In the genomic region with DNA sequence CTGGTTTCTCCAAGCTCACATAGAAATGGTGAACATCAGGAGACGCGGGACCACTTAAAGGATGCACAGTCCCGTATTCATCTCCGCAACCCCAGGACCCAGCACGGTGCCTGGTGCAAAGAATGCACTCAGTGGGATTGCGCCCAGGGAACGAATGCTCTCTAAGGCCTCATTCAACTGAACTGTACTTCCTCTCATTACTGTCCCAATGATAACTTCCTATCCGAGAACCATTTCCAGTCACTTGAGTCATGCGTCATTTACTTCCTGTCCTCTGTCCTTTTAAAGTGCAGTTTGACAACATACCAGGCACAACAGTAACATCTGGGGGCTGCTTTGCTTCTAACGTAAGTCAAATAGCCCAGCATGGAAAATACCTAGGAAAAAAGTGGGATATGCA, we compare ENCODE assay signal across 1 cellular context.
TF ChIP-seq lines count a peak whose summit lies in the region.

No MANE protein-coding gene starts in this region.

TF ChIP-seq in K562, 482 proteins besides CTCF, POLR2A, EP300 and RAD21 (continued from another document):
- TF ChIP-seq, protein P1, sequence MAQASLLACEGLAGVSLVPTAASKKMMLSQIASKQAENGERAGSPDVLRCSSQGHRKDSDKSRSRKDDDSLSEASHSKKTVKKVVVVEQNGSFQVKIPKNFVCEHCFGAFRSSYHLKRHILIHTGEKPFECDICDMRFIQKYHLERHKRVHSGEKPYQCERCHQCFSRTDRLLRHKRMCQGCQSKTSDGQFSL (CRISPR knock-in tag; IDR thresholded peaks at IDR 0.05): no peak
- TF ChIP-seq, protein P1 (tag; IDR thresholded peaks at IDR 0.05): no peak
- TF ChIP-seq ZNF134 (CRISPR knock-in tag; conservative IDR thresholded peaks at IDR 0.05) (no peak), ZKSCAN1 (IDR thresholded peaks at IDR 0.05; ENCODE audit: low read depth, low read length) (no peak), ZKSCAN3 (CRISPR knock-in tag; IDR thresholded peaks at IDR 0.05) (no peak), ZNF24 (IDR thresholded peaks at IDR 0.05) (peak; percentile 68; the same call in 1 of the 2 replicates), PPARD (CRISPR knock-in tag; IDR thresholded peaks at IDR 0.05) (no peak), SPI1 (IDR thresholded peaks at IDR 0.05; ENCODE audit: borderline replicate concordance, low read depth, low read length) (peak; percentile 52; the same call in 1 of the 2 replicates), RBM25 (IDR thresholded peaks at IDR 0.05; ENCODE audit: low read depth, low read length, severe bottlenecking) (no peak), TBP (optimal IDR thresholded peaks at IDR 0.05; ENCODE audit: low read depth, low read length) (no peak)
- TF ChIP-seq, protein P2, sequence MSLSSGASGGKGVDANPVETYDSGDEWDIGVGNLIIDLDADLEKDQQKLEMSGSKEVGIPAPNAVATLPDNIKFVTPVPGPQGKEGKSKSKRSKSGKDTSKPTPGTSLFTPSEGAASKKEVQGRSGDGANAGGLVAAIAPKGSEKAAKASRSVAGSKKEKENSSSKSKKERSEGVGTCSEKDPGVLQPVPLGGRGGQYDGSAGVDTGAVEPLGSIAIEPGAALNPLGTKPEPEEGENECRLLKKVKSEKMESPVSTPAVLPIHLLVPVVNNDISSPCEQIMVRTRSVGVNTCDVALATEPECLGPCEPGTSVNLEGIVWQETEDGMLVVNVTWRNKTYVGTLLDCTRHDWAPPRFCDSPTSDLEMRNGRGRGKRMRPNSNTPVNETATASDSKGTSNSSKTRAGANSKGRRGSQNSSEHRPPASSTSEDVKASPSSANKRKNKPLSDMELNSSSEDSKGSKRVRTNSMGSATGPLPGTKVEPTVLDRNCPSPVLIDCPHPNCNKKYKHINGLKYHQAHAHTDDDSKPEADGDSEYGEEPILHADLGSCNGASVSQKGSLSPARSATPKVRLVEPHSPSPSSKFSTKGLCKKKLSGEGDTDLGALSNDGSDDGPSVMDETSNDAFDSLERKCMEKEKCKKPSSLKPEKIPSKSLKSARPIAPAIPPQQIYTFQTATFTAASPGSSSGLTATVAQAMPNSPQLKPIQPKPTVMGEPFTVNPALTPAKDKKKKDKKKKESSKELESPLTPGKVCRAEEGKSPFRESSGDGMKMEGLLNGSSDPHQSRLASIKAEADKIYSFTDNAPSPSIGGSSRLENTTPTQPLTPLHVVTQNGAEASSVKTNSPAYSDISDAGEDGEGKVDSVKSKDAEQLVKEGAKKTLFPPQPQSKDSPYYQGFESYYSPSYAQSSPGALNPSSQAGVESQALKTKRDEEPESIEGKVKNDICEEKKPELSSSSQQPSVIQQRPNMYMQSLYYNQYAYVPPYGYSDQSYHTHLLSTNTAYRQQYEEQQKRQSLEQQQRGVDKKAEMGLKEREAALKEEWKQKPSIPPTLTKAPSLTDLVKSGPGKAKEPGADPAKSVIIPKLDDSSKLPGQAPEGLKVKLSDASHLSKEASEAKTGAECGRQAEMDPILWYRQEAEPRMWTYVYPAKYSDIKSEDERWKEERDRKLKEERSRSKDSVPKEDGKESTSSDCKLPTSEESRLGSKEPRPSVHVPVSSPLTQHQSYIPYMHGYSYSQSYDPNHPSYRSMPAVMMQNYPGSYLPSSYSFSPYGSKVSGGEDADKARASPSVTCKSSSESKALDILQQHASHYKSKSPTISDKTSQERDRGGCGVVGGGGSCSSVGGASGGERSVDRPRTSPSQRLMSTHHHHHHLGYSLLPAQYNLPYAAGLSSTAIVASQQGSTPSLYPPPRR (CRISPR knock-in tag; IDR thresholded peaks at IDR 0.05; ENCODE audit: borderline replicate concordance): no peak
